10 cellular contexts compared by ENCODE assay signal in the genomic region with DNA sequence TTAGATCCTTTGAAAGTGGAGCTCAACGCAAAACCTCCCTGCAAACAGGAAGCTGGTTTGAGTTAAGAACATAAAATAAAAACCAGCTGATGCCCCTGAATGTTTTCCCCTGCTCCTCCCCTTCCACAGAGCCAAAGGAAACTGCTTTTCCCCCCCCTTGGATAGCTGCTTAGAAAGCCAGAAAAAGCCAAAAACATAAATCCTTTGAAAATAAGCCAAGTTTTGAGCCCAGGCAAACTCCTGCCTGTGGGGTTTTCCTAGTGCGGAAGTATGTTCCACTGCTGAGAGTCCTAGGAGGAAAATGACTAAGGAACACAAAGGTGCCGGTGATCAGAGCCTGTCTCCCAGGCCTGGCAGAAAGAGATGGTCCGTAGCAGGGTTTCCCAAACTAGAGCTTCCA. TPM values are rescaled to one million over a fixed set of nuclear protein-coding genes. Genes with fewer than 3 reads are reported as not detected.
DNase-seq lines count a peak whose midpoint lies in the region; ATAC-seq and TF ChIP-seq lines count a peak whose summit lies in the region.
"Had no signal": no experiment of that assay in that cellular context is flagged by ENCODE, and none has a peak within 500 bp of the region (broad histone marks: within the 10 kb centered on the region; RNA-seq: fewer than 3 reads in every experiment).

No MANE protein-coding gene starts in this region.

- no peak overlapping the region for H4K8ac ChIP-seq in mesendoderm (ENCODE audit: low read depth, low read length)

- peaks cover 15 to 27% of the 10 kb centered on the region in 2 donors for H3K4me1 ChIP-seq in thoracic aorta (ENCODE audit: control insufficient read depth in 1 of 2, low read depth in 2 of 2)
- peaks cover under 1% of the 10 kb centered on the region for H3K4me1 ChIP-seq in mesendoderm (ENCODE audit: control insufficient read depth, low read depth, low read length)

- DNase-seq in HT1080 (ENCODE audit: low read depth) (peak; percentile 66), chondrocyte (ENCODE audit: low spot score) (no peak), left lobe of liver (ENCODE audit: low spot score) (no peak), thoracic aorta (ENCODE audit: low spot score) (no peak), mesendoderm (no peak), NOMO-1 treated with dmso at 0.1 percent for 144 hours (lab: John Stamatoyannopoulos, UW; ENCODE audit: unreplicated experiment) (no peak)
- DNase-seq: stimulated activated CD4-positive, alpha-beta T cell treated with anti-CD3 and anti-CD28 coated beads, Interleukin-4, amount 100 ng/mL, for 1 hour had no signal

- H3K79me2 ChIP-seq in mesendoderm (ENCODE audit: control insufficient read depth, insufficient read depth, low read length) = no peaks in the 10 kb centered on the region

- H3K79me1 ChIP-seq in mesendoderm (ENCODE audit: low read length) = no peaks in the 10 kb centered on the region

- no peak for TF ChIP-seq CTCF in chondrocyte (IDR thresholded peaks at IDR 0.05)
- no peak for TF ChIP-seq CTCF in thoracic aorta (IDR thresholded peaks at IDR 0.05)

- H2BK15ac ChIP-seq in mesendoderm (replicated peaks; ENCODE audit: low read depth) = no peak overlapping the region

- H3K4me2 ChIP-seq in mesendoderm (ENCODE audit: low read length) = no peak overlapping the region

- no peak overlapping the region for H2BK5ac ChIP-seq in mesendoderm (ENCODE audit: low read length)

- H3K36me3 Mint-ChIP-seq in chondrocyte (ENCODE audit: low read depth) = peaks cover 14% of the 10 kb centered on the region

- H3K27ac ChIP-seq in thoracic aorta (peak overlapping the region; percentile 21 to 42), mesendoderm (ENCODE audit: low read depth, low read length) (no peak overlapping the region)
- H3K27ac ChIP-seq: VCaP had no signal

- no peaks in the 10 kb centered on the region for H3K27me3 ChIP-seq in thoracic aorta (replicated peaks; ENCODE audit: insufficient read depth)
- H3K27me3 ChIP-seq in mesendoderm (ENCODE audit: insufficient read depth, low read length, poor library complexity) = no peaks in the 10 kb centered on the region

- H3K4me3 ChIP-seq in thoracic aorta (peak overlapping the region; percentile 40), mesendoderm (ENCODE audit: low read length) (no peak overlapping the region)

- peak overlapping the region; percentile 70 for H3K27ac Mint-ChIP-seq in chondrocyte (ENCODE audit: unreplicated experiment)
- H3K27ac Mint-ChIP-seq: activated T-helper 2 cell treated with anti-CD3 and anti-CD28 coated beads, Interferon-gamma antibody, Interleukin-2, Interleukin-4, amounts not matched to agents 10 μg/mL and 5 μg/mL and 100 μg/mL, durations not matched to agents 14 hours and 24 hours and 36 hours had no signal

- H3K27me3 Mint-ChIP-seq in chondrocyte (ENCODE audit: low read depth) = no peaks in the 10 kb centered on the region

- peaks cover 46% of the 10 kb centered on the region for H3K4me1 Mint-ChIP-seq in chondrocyte (ENCODE audit: low read depth)

- H2AK5ac ChIP-seq in mesendoderm (ENCODE audit: low read length) = no peak overlapping the region

- H3K18ac ChIP-seq in mesendoderm (ENCODE audit: low read length) = no peak overlapping the region

- H3K36me3 ChIP-seq in thoracic aorta = no peaks in the 10 kb centered on the region
- no peaks in the 10 kb centered on the region for H3K36me3 ChIP-seq in mesendoderm (ENCODE audit: control insufficient read depth, insufficient read depth, low read length)

- ATAC-seq in left lobe of liver (peak; percentile 14), thoracic aorta (ENCODE audit: insufficient number of reproducible peaks, low FRiP score, low read depth) (peak; percentile 29), GM18861 (IDR thresholded peaks at IDR 0.05; ENCODE audit: unreplicated experiment) (no peak)

- no peak overlapping the region for H4K5ac ChIP-seq in mesendoderm (ENCODE audit: low read length)

- no peak overlapping the region for H3K4me3 Mint-ChIP-seq in chondrocyte (ENCODE audit: unreplicated experiment)

- H2BK120ac ChIP-seq in mesendoderm (ENCODE audit: low read depth, low read length) = no peak overlapping the region

- H3K4ac ChIP-seq in mesendoderm (ENCODE audit: low read depth, low read length) = no peak overlapping the region

- no peak overlapping the region for H3K56ac ChIP-seq in mesendoderm (ENCODE audit: low read length)

- H3K9ac ChIP-seq in mesendoderm (ENCODE audit: low read length) = no peak overlapping the region

- WGBS in mesendoderm (ENCODE audit: extremely low coverage, insufficient coverage, low lambda C conversion rate) = no CpG with 5 or more reads among the region's 4 CpGs

- no peak overlapping the region for H3K23ac ChIP-seq in mesendoderm (ENCODE audit: low read length)

- no peaks in the 10 kb centered on the region for H3K9me3 Mint-ChIP-seq in chondrocyte (ENCODE audit: low read depth)
- H3K9me3 Mint-ChIP-seq: activated T-helper 2 cell treated with anti-CD3 and anti-CD28 coated beads, Interferon-gamma antibody, Interleukin-2, Interleukin-4, amounts not matched to agents 10 μg/mL and 5 μg/mL and 100 μg/mL, durations not matched to agents 14 hours and 24 hours and 36 hours had no signal

- no peaks in the 10 kb centered on the region for H3K9me3 ChIP-seq in thoracic aorta

RNA-seq across cellular contexts. Expression of a gene that starts 22.2 kb away (rescaled TPM):
- total RNA-seq in HT1080 (2014; rRNA removed; shearing (Covaris generic)) = 19.5 and 20.6 TPM in 2 replicates
- 11.0 and 13.9 TPM in 2 replicates for polyA plus RNA-seq in HT1080 (2015; cell fraction: cytosol; rRNA removed)
- polyA plus RNA-seq in HT1080 (2015; cell fraction: nucleus; rRNA removed) = 73.8 and 77.9 TPM in 2 replicates
- total RNA-seq in chondrocyte (24.9 to 36.6 TPM (median 27.2 TPM) in 3 replicates), left lobe of liver (6.6 TPM), thoracic aorta (10 to 100 TPM; 35.8 to 37.0 TPM)
- 3.0 TPM for polyA plus RNA-seq in mesendoderm (2013, experiment 1 of 2)
- polyA plus RNA-seq in mesendoderm (2013, experiment 2 of 2) = 2.9 TPM

RNA-seq across cellular contexts. Expression of a gene that starts 31.4 kb away (rescaled TPM):
- 9.0 and 9.3 TPM in 2 replicates for total RNA-seq in HT1080 (2014; rRNA removed; shearing (Covaris generic))
- 8.5 and 8.6 TPM in 2 replicates for polyA plus RNA-seq in HT1080 (2015; cell fraction: cytosol; rRNA removed)
- polyA plus RNA-seq in HT1080 (2015; cell fraction: nucleus; rRNA removed) = 18.3 and 19.2 TPM in 2 replicates
- total RNA-seq in chondrocyte (4.9 to 5.4 TPM (median 5.2 TPM) in 3 replicates), left lobe of liver (8.9 TPM), thoracic aorta (10 to 100 TPM in 1 of 2 donors, 1 to 10 TPM in 1; 1.1 to 11.3 TPM)
- polyA plus RNA-seq in mesendoderm (2013, experiment 1 of 2) = 5.6 TPM
- polyA plus RNA-seq in mesendoderm (2013, experiment 2 of 2) = 6.4 TPM

RNA-seq across cellular contexts. Expression of a gene that starts 42.2 kb away (rescaled TPM):
- total RNA-seq in HT1080 (2014; rRNA removed; shearing (Covaris generic)) = 1.1 and 3.1 TPM in 2 replicates
- 0.87 and 1.1 TPM in 2 replicates for polyA plus RNA-seq in HT1080 (2015; cell fraction: cytosol; rRNA removed)
- 26.7 and 30.5 TPM in 2 replicates for polyA plus RNA-seq in HT1080 (2015; cell fraction: nucleus; rRNA removed)
- total RNA-seq in chondrocyte (2.1 to 3.4 TPM (median 2.9 TPM) in 3 replicates), left lobe of liver (5.9 TPM), thoracic aorta (1 to 10 TPM; 1.9 to 4.0 TPM)
- 4.7 TPM for polyA plus RNA-seq in mesendoderm (2013, experiment 1 of 2)
- 3.4 TPM for polyA plus RNA-seq in mesendoderm (2013, experiment 2 of 2)
